25 cellular contexts compared by ENCODE assay signal in the genomic region with DNA sequence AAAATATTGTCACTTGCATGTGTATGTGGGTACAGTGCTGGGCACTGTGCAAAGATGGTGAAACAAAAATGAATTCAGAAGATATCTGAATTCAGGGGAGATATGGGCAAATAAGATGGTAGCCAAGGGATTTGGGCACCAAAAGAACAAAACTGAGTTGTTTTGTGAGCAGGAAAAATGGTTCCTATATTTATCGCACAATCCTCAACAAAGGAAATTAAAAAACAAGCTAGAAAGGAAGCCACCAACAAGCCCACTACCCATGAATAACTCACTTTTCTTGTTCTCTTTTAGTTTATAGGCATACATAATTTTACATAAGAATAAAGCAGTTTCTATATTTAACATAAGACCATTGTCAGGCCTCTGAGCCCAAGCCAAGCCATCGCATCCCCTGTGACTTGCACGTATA. TPM values are rescaled to one million over a fixed set of nuclear protein-coding genes. Genes with fewer than 3 reads are reported as not detected.
"Had no signal": no experiment of that assay in that cellular context is flagged by ENCODE, and none has a peak within 500 bp of the region (broad histone marks: within the 10 kb centered on the region; RNA-seq: fewer than 3 reads in every experiment).

No MANE protein-coding gene starts in this region.

- H3K36me3 ChIP-seq: ascending aorta, MG63 had no signal

- DNase-seq: activated B cell treated with CpG ODN at 0.5 μM for 24 hours; activated CD4-positive, alpha-beta T cell treated with anti-CD3 and anti-CD28 coated beads for 1 hour; activated CD4-positive, alpha-beta T cell treated with anti-CD3 and anti-CD28 coated beads, Interleukin-2, amount 10 ng/mL, durations not matched to agents 24 days and 14 days; activated CD4-positive, alpha-beta T cell treated with anti-CD3 and anti-CD28 coated beads, Interleukin-2, amount 50 U/mL, for 48 hours; activated CD8-positive, alpha-beta memory T cell treated with anti-CD3 and anti-CD28 coated beads, Interleukin-2, amount 10 ng/mL, durations not matched to agents 7 days and 5 days; activated effector memory CD4-positive, alpha-beta T cell treated with Interleukin-2 at 50 U/mL for 16 hours; activated naive CD4-positive, alpha-beta T cell; activated T-cell treated with anti-CD3 and anti-CD28 coated beads, Interleukin-2, amount 50 U/mL, for 24 hours; body of pancreas; central memory CD4-positive, alpha-beta T cell; MG63; NCI-H1105; NCI-H1436; NCI-H1694 treated with DMSO at 0.1 percent for 48 hours; NCI-H2029 treated with DMSO at 0.1 percent for 48 hours; NCI-H345; NCI-H510A; NCI-H69; NK-92 treated with Interleukin-12 subunit alpha and Interleukin-12 subunit beta, amount 100 ng/mL, for 24 hours; PC-9; SIG-M5; T-helper 17 cell; T-helper 9 cell had no signal

- H3K4me3 ChIP-seq: ascending aorta, body of pancreas, MG63, PC-9 had no signal

- H3K9me3 ChIP-seq: ascending aorta, body of pancreas had no signal

- H3K4me1 ChIP-seq: ascending aorta, body of pancreas had no signal

- H3K27me3 ChIP-seq: ascending aorta, body of pancreas had no signal

- FAIRE-seq: bronchial epithelial cell had no signal

- ATAC-seq: activated CD8-positive, alpha-beta memory T cell treated with anti-CD3 and anti-CD28 coated beads, Interleukin-2, amount 10 ng/mL, durations not matched to agents 7 days and 5 days; body of pancreas; T-helper 17 cell had no signal

- H3K27ac ChIP-seq: ascending aorta, body of pancreas, PC-9 had no signal

RNA-seq across cellular contexts. Expression of a gene that starts 40.7 kb away (rescaled TPM):
- total RNA-seq: bronchial epithelial cell, PC-9 had no signal
